In genomic region chr6:149915970-149916865, GRCh38 we compare ENCODE assay signal across 17 cellular contexts. TPM values are rescaled to one million over a fixed set of nuclear protein-coding genes. Genes with fewer than 3 reads are reported as not detected.
"Had no signal": no experiment of that assay in that cellular context is flagged by ENCODE, and none has a peak within 500 bp of the region (broad histone marks: within the 10 kb centered on the region; RNA-seq: fewer than 3 reads in every experiment).

No MANE protein-coding gene starts in this region.

- H3K4me1 ChIP-seq: gastrocnemius medialis, heart right ventricle, left lung, lower lobe of right lung, testis, tibial nerve had no signal

- ATAC-seq: esophagus mucosa; gastrocnemius medialis; heart right ventricle; left lung; stimulated activated memory B cell treated with anti-CD40 and anti-IgM and Interleukin-4, amounts not matched to agents 10 μg/mL and 1 μg/mL and 100 μg/mL, for 72 hours had no signal

- H3K36me3 ChIP-seq: gastrocnemius medialis, heart right ventricle, left lung, lower lobe of right lung, tibial nerve had no signal

- H3K27me3 ChIP-seq: gastrocnemius medialis, testis had no signal

- H3K9me3 ChIP-seq: gastrocnemius medialis, heart right ventricle, left lung, lower lobe of right lung, testis, tibial nerve had no signal

- DNase-seq: caudate nucleus; effector CD4-positive, alpha-beta T cell; gastrocnemius medialis; heart right ventricle; hypothalamus; left lung; lower lobe of right lung; naive B cell; small intestine; stimulated activated CD4-positive, alpha-beta T cell treated with anti-CD3 and anti-CD28 coated beads, Interleukin-2, amount 100 ng/mL, for 48 hours had no signal

- H3K4me3 ChIP-seq: coronary artery, gastrocnemius medialis, heart right ventricle, left lung, lower lobe of right lung, testis, tibial nerve had no signal

- H3K27ac ChIP-seq: coronary artery, gastrocnemius medialis, heart right ventricle, left lung, lower lobe of right lung, testis, tibial nerve had no signal

RNA-seq across cellular contexts. Expression of gene RAET1G, which starts 6.7 kb away (rescaled TPM):
- total RNA-seq: cerebellum, testis had no signal

RNA-seq across cellular contexts. Expression of gene RAET1E, which starts 18.3 kb away (rescaled TPM):
- total RNA-seq: cerebellum, fibroblast of villous mesenchyme, lower lobe of right lung had no signal
